25 cellular contexts compared by ENCODE assay signal in the genomic region with DNA sequence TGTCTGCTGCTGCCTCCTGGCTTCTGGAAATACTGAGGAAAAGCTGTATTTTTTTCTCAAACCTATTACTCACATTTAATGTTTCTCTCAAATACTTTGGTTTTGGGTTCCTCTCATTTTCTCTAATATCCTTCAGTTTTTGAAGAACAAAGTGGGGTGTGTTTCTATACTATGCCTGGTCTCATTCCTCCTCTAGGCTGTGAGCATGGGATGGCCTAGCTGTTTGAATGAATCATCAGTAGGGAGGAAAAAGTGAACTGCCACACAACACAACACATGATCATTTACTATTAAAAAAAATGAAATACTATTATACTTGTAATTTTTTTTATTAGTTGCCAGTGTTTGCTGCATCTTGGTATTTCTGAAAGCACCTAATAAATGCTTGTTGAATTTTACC. TPM values are rescaled to one million over a fixed set of nuclear protein-coding genes. Genes with fewer than 3 reads are reported as not detected.
"Had no signal": no experiment of that assay in that cellular context is flagged by ENCODE, and none has a peak within 500 bp of the region (broad histone marks: within the 10 kb centered on the region; RNA-seq: fewer than 3 reads in every experiment).

No MANE protein-coding gene starts in this region.

- ATAC-seq: activated T-cell treated with anti-CD3 and anti-CD28 coated beads, Interleukin-2, amount 50 U/mL, for 72 hours; gastrocnemius medialis; natural killer cell treated with Interleukin-12 subunit alpha and Interleukin-12 subunit beta and Interleukin-15 and Interleukin-18, amount 100 ng/mL, for 72 hours; T-helper 17 cell had no signal

- DNase-seq: activated CD4-positive, alpha-beta T cell treated with anti-CD3 and anti-CD28 coated beads for 4 hours; activated CD4-positive, alpha-beta T cell treated with anti-CD3 and anti-CD28 coated beads, Interleukin-2, amount 50 U/mL, for 48 hours; activated CD4-positive, CD25-positive, alpha-beta regulatory T cell; activated CD8-positive, alpha-beta memory T cell treated with anti-CD3 and anti-CD28 coated beads, Interleukin-2, amount 50 U/mL, for 48 hours; activated effector memory CD4-positive, alpha-beta T cell treated with Interleukin-2 at 50 U/mL for 16 hours; activated naive CD4-positive, alpha-beta T cell treated with anti-CD3 and anti-CD28 coated beads for 36 hours; activated T-cell treated with anti-CD3 and anti-CD28 coated beads, Interleukin-2, amount 50 U/mL, for 72 hours; erythroblast; gastrocnemius medialis; hippocampal formation; left ventricle myocardium inferior; ovary; stimulated activated CD4-positive, alpha-beta T cell treated with anti-CD3 and anti-CD28 coated beads, Interleukin-12 subunit alpha, Interleukin-12 subunit beta, amount 100 ng/mL, for 4 hours; stimulated activated CD4-positive, alpha-beta T cell treated with anti-CD3 and anti-CD28 coated beads, Interleukin-4, amount 100 ng/mL, for 4 hours; stomach; SW 1271; T-helper 17 cell had no signal

- H3K27ac ChIP-seq: gastrocnemius medialis, neutrophil, ovary, prostate gland, stomach, suprapubic skin had no signal

- H3K4me1 Mint-ChIP-seq: brain; central memory CD8-positive, alpha-beta T cell; T-helper 17 cell had no signal

- H3K36me3 ChIP-seq: gastrocnemius medialis, left ventricle myocardium inferior, neutrophil, ovary, prostate gland, stomach, suprapubic skin, tibial nerve had no signal

- H3K27ac Mint-ChIP-seq: activated naive CD4-positive, alpha-beta T cell treated with anti-CD3 and anti-CD28 coated beads for 36 hours; activated T-cell treated with anti-CD3 and anti-CD28 coated beads, Interleukin-2, amount 50 U/mL, for 72 hours; brain; natural killer cell treated with Interleukin-12 subunit alpha and Interleukin-12 subunit beta and Interleukin-15 and Interleukin-18, amount 100 ng/mL, for 72 hours; T-helper 17 cell had no signal

- H3K9me3 Mint-ChIP-seq: activated naive CD4-positive, alpha-beta T cell treated with anti-CD3 and anti-CD28 coated beads for 36 hours; activated T-cell treated with anti-CD3 and anti-CD28 coated beads, Interleukin-2, amount 50 U/mL, for 72 hours; brain; central memory CD8-positive, alpha-beta T cell; natural killer cell treated with Interleukin-12 subunit alpha and Interleukin-12 subunit beta and Interleukin-15 and Interleukin-18, amount 100 ng/mL, for 72 hours had no signal

- H3K36me3 Mint-ChIP-seq: brain; natural killer cell treated with Interleukin-12 subunit alpha and Interleukin-12 subunit beta and Interleukin-15 and Interleukin-18, amount 100 ng/mL, for 72 hours had no signal

- H3K4me1 ChIP-seq: gastrocnemius medialis, prostate gland, stomach, suprapubic skin had no signal

- H3K4me3 Mint-ChIP-seq: activated naive CD4-positive, alpha-beta T cell treated with anti-CD3 and anti-CD28 coated beads for 36 hours; activated T-cell treated with anti-CD3 and anti-CD28 coated beads, Interleukin-2, amount 50 U/mL, for 72 hours; brain; central memory CD8-positive, alpha-beta T cell; natural killer cell treated with Interleukin-12 subunit alpha and Interleukin-12 subunit beta and Interleukin-15 and Interleukin-18, amount 100 ng/mL, for 72 hours; T-helper 17 cell had no signal

- H3K4me3 ChIP-seq: gastrocnemius medialis, left ventricle myocardium inferior, ovary, prostate gland, stomach, suprapubic skin, tibial nerve had no signal

- H3K27me3 ChIP-seq: gastrocnemius medialis, ovary, stomach, suprapubic skin, tibial nerve had no signal

- H3K9me3 ChIP-seq: gastrocnemius medialis, left ventricle myocardium inferior, neutrophil, ovary, prostate gland, stomach, suprapubic skin, tibial nerve had no signal

RNA-seq across cellular contexts. Expression of gene SMCO3, which starts 11.3 kb away (rescaled TPM):
- total RNA-seq: activated CD8-positive, alpha-beta memory T cell treated with anti-CD3 and anti-CD28 coated beads for 36 hours; activated naive CD4-positive, alpha-beta T cell treated with anti-CD3 and anti-CD28 coated beads for 36 hours; activated T-cell treated with anti-CD3 and anti-CD28 coated beads, Interleukin-2, amount 50 U/mL, for 72 hours; natural killer cell treated with Interleukin-12 subunit alpha and Interleukin-12 subunit beta and Interleukin-15 and Interleukin-18, amount 100 ng/mL, for 72 hours; suprapubic skin; T-helper 17 cell had no signal
- polyA plus RNA-seq: stomach had no signal

RNA-seq across cellular contexts. Expression of gene ART4, which starts 18.1 kb away (rescaled TPM):
- total RNA-seq: activated CD8-positive, alpha-beta memory T cell treated with anti-CD3 and anti-CD28 coated beads for 36 hours; activated naive CD4-positive, alpha-beta T cell treated with anti-CD3 and anti-CD28 coated beads for 36 hours; activated T-cell treated with anti-CD3 and anti-CD28 coated beads, Interleukin-2, amount 50 U/mL, for 72 hours; natural killer cell treated with Interleukin-12 subunit alpha and Interleukin-12 subunit beta and Interleukin-15 and Interleukin-18, amount 100 ng/mL, for 72 hours had no signal
